8 cellular contexts compared by ENCODE assay signal in genomic region chr19:4338441-4339350, GRCh38. TPM values are rescaled to one million over a fixed set of nuclear protein-coding genes. Genes with fewer than 3 reads are reported as not detected.
DNase-seq lines count a peak whose midpoint lies in the region; ATAC-seq, FAIRE-seq and TF ChIP-seq lines count a peak whose summit lies in the region.

Gene STAP2 (minus strand): TSS chr19:4338827. CDS start chr19:4338753, 74 bp downstream.

- TF ChIP-seq CTCF in SU-DHL-6 (IDR thresholded peaks at IDR 0.05; ENCODE audit: insufficient read depth, low read length, poor library complexity, severe bottlenecking) = no peak

- peak within 1 kb of the TSS; percentile 16 to 83 for H3K27ac Mint-ChIP-seq in effector memory CD8-positive, alpha-beta T cell

- no peak for DNase-seq in GM12891 (ENCODE audit: insufficient read length, low spot score)
- no peak for DNase-seq in effector memory CD8-positive, alpha-beta T cell
- DNase-seq in RKO (ENCODE audit: low spot score) = no peak
- DNase-seq in NCI-H2107 (lab: John Stamatoyannopoulos, UW) = no peak

- peak within 1 kb of the TSS; percentile 62 to 72 for H3K4me3 Mint-ChIP-seq in effector memory CD8-positive, alpha-beta T cell

- peak within 1 kb of the TSS; percentile 17; the same call in 1 of the 2 replicates for H3K9ac ChIP-seq in SU-DHL-6 (ENCODE audit: low read length)
- peak within 1 kb of the TSS; percentile 72 to 88 for H3K9ac ChIP-seq in mucosa of rectum (ENCODE audit: low read depth in 1 of 2, low read length in 2 of 2)

- H3K27me3 Mint-ChIP-seq in effector memory CD8-positive, alpha-beta T cell = no peaks in the 10 kb centered on the region

- H3K4me1 Mint-ChIP-seq in effector memory CD8-positive, alpha-beta T cell (ENCODE audit: low read depth in 2 of 2) = peaks cover 14 to 21% of the 10 kb centered on the region in 2 donors

- H3K4me3 ChIP-seq in SU-DHL-6 (ENCODE audit: insufficient read depth, low read length, poor library complexity, severe bottlenecking) (no peak within 1 kb of the TSS), mucosa of rectum (ENCODE audit: low read length in 2 of 2) (peak within 1 kb of the TSS; percentile 79 to 81)

- ATAC-seq in effector memory CD8-positive, alpha-beta T cell (replicated peaks) = no peak
- ATAC-seq in GM18870 (IDR thresholded peaks at IDR 0.05; ENCODE audit: unreplicated experiment) (no peak), HG03175 (IDR thresholded peaks at IDR 0.05; ENCODE audit: unreplicated experiment) (no peak)

- H3K9me3 ChIP-seq in SU-DHL-6 (ENCODE audit: insufficient read depth, low read length) (no peaks in the 10 kb centered on the region), mucosa of rectum (ENCODE audit: control insufficient read depth in 2 of 2, low read length in 2 of 2) (no peaks in the 10 kb centered on the region)

- H3K36me3 ChIP-seq in SU-DHL-6 (ENCODE audit: low read length) = no peaks in the 10 kb centered on the region
- peaks cover 5 to 8% of the 10 kb centered on the region in 2 donors for H3K36me3 ChIP-seq in mucosa of rectum (ENCODE audit: control insufficient read depth in 2 of 2, insufficient read depth in 2 of 2, low read length in 2 of 2)

- H3K4me2 ChIP-seq in SU-DHL-6 (ENCODE audit: low read depth, low read length, poor library complexity, severe bottlenecking) = peak within 1 kb of the TSS; percentile 28

- no peaks in the 10 kb centered on the region for H3K9me2 ChIP-seq in SU-DHL-6 (replicated peaks; ENCODE audit: insufficient read depth, low read length)

- H3K36me3 Mint-ChIP-seq in effector memory CD8-positive, alpha-beta T cell (ENCODE audit: insufficient read depth) = peaks cover 22% of the 10 kb centered on the region

- H3K27me3 ChIP-seq in SU-DHL-6 (ENCODE audit: low read length) (no peaks in the 10 kb centered on the region), mucosa of rectum (ENCODE audit: control insufficient read depth in 2 of 2, insufficient read depth in 2 of 2, low read length in 2 of 2) (no peaks in the 10 kb centered on the region)

- H3K27ac ChIP-seq in SU-DHL-6 (ENCODE audit: low read depth, low read length) = no peak within 1 kb of the TSS
- peak within 1 kb of the TSS; percentile 84 to 89 for H3K27ac ChIP-seq in mucosa of rectum (ENCODE audit: low read depth in 2 of 2, low read length in 2 of 2)

- FAIRE-seq in GM12891 (lab: Jason Lieb, UNC) = no peak

- no peaks in the 10 kb centered on the region for H4K20me1 ChIP-seq in SU-DHL-6 (ENCODE audit: low read depth, low read length)

- peaks cover 13 to 20% of the 10 kb centered on the region in 2 donors for H3K4me1 ChIP-seq in mucosa of rectum (ENCODE audit: control insufficient read depth in 2 of 2, insufficient read depth in 2 of 2, low read length in 2 of 2)

- H3K79me2 ChIP-seq in SU-DHL-6 (ENCODE audit: insufficient read depth, low read length) = no peaks in the 10 kb centered on the region

- peak within 1 kb of the TSS; percentile 70 for H2AFZ ChIP-seq in SU-DHL-6 (ENCODE audit: low read depth, low read length, severe bottlenecking)

- TF ChIP-seq POLR2A in GM12891 (IDR thresholded peaks at IDR 0.05; ENCODE audit: low read depth, low read length) = peak; percentile 53; the same call in 1 of the 2 replicates

- H3K9me3 Mint-ChIP-seq in effector memory CD8-positive, alpha-beta T cell = peaks cover 0 to 4% of the 10 kb centered on the region in 2 donors

- H3F3A ChIP-seq in SU-DHL-6 (ENCODE audit: insufficient read depth) = 0 out of 2 replicates have a peak, but pooled peaks cover 2% of the 10 kb centered on the region

TF ChIP-seq in GM12891, 5 proteins besides CTCF, POLR2A, EP300 and RAD21:
- TF ChIP-seq TAF1 (IDR thresholded peaks at IDR 0.05; ENCODE audit: low read depth, low read length) = 0 out of 2 replicates have a peak, but pooled peaks have one; percentile 26
- no peak for TF ChIP-seq SPI1 (IDR thresholded peaks at IDR 0.05; ENCODE audit: low read depth, low read length)

RNA-seq across cellular contexts. Expression of gene STAP2, which starts in this region (rescaled TPM):
- 6.7 TPM for polyA plus RNA-seq in GM12891 (2012; ENCODE audit: low read depth, missing spikeins)
